In genomic region chr13:94610475-94610874, GRCh38 we compare ENCODE assay signal across 22 cellular contexts. TPM values are rescaled to one million over a fixed set of nuclear protein-coding genes. Genes with fewer than 3 reads are reported as not detected.
DNase-seq lines count a peak whose midpoint lies in the region; ATAC-seq, FAIRE-seq and TF ChIP-seq lines count a peak whose summit lies in the region.
"Had no signal": no experiment of that assay in that cellular context is flagged by ENCODE, and none has a peak within 500 bp of the region (broad histone marks: within the 10 kb centered on the region; RNA-seq: fewer than 3 reads in every experiment).

No MANE protein-coding gene starts in this region.

- H3K36me3 Mint-ChIP-seq in activated T-cell treated with anti-CD3 and anti-CD28 coated beads, Interleukin-2, amount 50 U/mL, for 72 hours (ENCODE audit: insufficient read depth in 2 of 2): peaks cover 4 to 13% of the 10 kb centered on the region in 2 donors
- peaks cover 89% of the 10 kb centered on the region for H3K36me3 Mint-ChIP-seq in activated T-cell treated with anti-CD3 and anti-CD28 coated beads, Interleukin-2, amount 50 U/mL, for 24 hours (ENCODE audit: low read depth)
- H3K36me3 Mint-ChIP-seq in nephron progenitor cell (ENCODE audit: low read depth): peaks cover 51% of the 10 kb centered on the region

- TF ChIP-seq CTCF in HEK293 (tag by site-specific recombination; IDR thresholded peaks at IDR 0.05) (no peak), nephron progenitor cell (IDR thresholded peaks at IDR 0.05) (no peak), upper lobe of left lung (IDR thresholded peaks at IDR 0.05) (no peak)

- TF ChIP-seq POLR2A in upper lobe of left lung (IDR thresholded peaks at IDR 0.05) (no peak), GM12891 (IDR thresholded peaks at IDR 0.05; ENCODE audit: low read depth, low read length) (no peak)

- no peaks in the 10 kb centered on the region for H3K27me3 Mint-ChIP-seq in activated T-cell treated with anti-CD3 and anti-CD28 coated beads, Interleukin-2, amount 50 U/mL, for 72 hours (ENCODE audit: low read depth)
- no peaks in the 10 kb centered on the region for H3K27me3 Mint-ChIP-seq in activated T-cell treated with anti-CD3 and anti-CD28 coated beads, Interleukin-2, amount 50 U/mL, for 24 hours
- no peaks in the 10 kb centered on the region for H3K27me3 Mint-ChIP-seq in nephron progenitor cell (ENCODE audit: low read depth, poor library complexity)
- H3K27me3 Mint-ChIP-seq: CD4-positive, alpha-beta T cell had no signal

- POLR2A ChIA-PET in HEK293 (lab: Yijun Ruan, JAX): no interaction called here

- no peaks in the 10 kb centered on the region for H3K4me1 ChIP-seq in HEK293 (ENCODE audit: control insufficient read depth, insufficient read depth, low read length)
- H3K4me1 ChIP-seq in upper lobe of left lung: no peaks in the 10 kb centered on the region
- H3K4me1 ChIP-seq: A549, BE2C had no signal

- no peaks in the 10 kb centered on the region for H3K9me3 Mint-ChIP-seq in activated T-cell treated with anti-CD3 and anti-CD28 coated beads, Interleukin-2, amount 50 U/mL, for 72 hours
- H3K9me3 Mint-ChIP-seq in activated T-cell treated with anti-CD3 and anti-CD28 coated beads, Interleukin-2, amount 50 U/mL, for 24 hours: no peaks in the 10 kb centered on the region
- no peaks in the 10 kb centered on the region for H3K9me3 Mint-ChIP-seq in nephron progenitor cell
- H3K9me3 Mint-ChIP-seq: CD14-positive monocyte; CD4-positive, alpha-beta T cell; CD8-positive, alpha-beta memory T cell had no signal

- no peak for FAIRE-seq in GM12891 (lab: Jason Lieb, UNC)
- FAIRE-seq: A549, GM18507 had no signal

- H3K27ac ChIP-seq in HEK293 (ENCODE audit: extremely low read depth, low read depth, low read length): no peak overlapping the region
- no peak overlapping the region for H3K27ac ChIP-seq in upper lobe of left lung
- H3K27ac ChIP-seq: A549; BLaER1 treated with 17β-estradiol and CSF1 and Interleukin-3, amounts not matched to agents 10 nM and 100 nM had no signal

- H3K36me3 ChIP-seq in HEK293 (ENCODE audit: control insufficient read depth in 2 of 2, insufficient read depth in 1 of 2, low read length in 2 of 2) (peaks cover 0 to 83% of the 10 kb centered on the region in 2 experiments; a peak in 1 of 3 replicates), upper lobe of left lung (peaks cover 3 to 58% (median 9%) of the 10 kb centered on the region in 4 donors)

- no peak overlapping the region for H3K4me3 ChIP-seq in HEK293 (ENCODE audit: low read depth, low read length)
- H3K4me3 ChIP-seq in upper lobe of left lung: no peak overlapping the region
- H3K4me3 ChIP-seq: A549; BLaER1 treated with 17β-estradiol and CSF1 and Interleukin-3, amounts not matched to agents 10 nM and 100 nM; HAP-1 had no signal

- peak overlapping the region; percentile 63 for H3K27ac Mint-ChIP-seq in activated T-cell treated with anti-CD3 and anti-CD28 coated beads, Interleukin-2, amount 50 U/mL, for 72 hours
- no peak overlapping the region for H3K27ac Mint-ChIP-seq in activated T-cell treated with anti-CD3 and anti-CD28 coated beads, Interleukin-2, amount 50 U/mL, for 24 hours
- peak overlapping the region; percentile 5 for H3K27ac Mint-ChIP-seq in nephron progenitor cell
- H3K27ac Mint-ChIP-seq: CD14-positive monocyte; CD4-positive, alpha-beta T cell had no signal

- no peak for ATAC-seq in activated T-cell treated with anti-CD3 and anti-CD28 coated beads, Interleukin-2, amount 50 U/mL, for 72 hours (replicated peaks in 1 of 2)
- no peak for ATAC-seq in upper lobe of left lung (ENCODE audit: low FRiP score in 2 of 2)
- ATAC-seq: A549 had no signal

- no peaks in the 10 kb centered on the region for H3K27me3 ChIP-seq in upper lobe of left lung
- H3K27me3 ChIP-seq: BE2C; BLaER1 treated with 17β-estradiol and CSF1 and Interleukin-3, amounts not matched to agents 10 nM and 100 nM had no signal

- H3K9me3 ChIP-seq in HEK293 (ENCODE audit: control insufficient read depth, insufficient read depth, low read depth, low read length): no peaks in the 10 kb centered on the region
- no peaks in the 10 kb centered on the region for H3K9me3 ChIP-seq in upper lobe of left lung
- H3K9me3 ChIP-seq: A549; BE2C; BLaER1 treated with 17β-estradiol and CSF1 and Interleukin-3, amounts not matched to agents 10 nM and 100 nM; HAP-1 had no signal

- no peak for TF ChIP-seq EP300 in upper lobe of left lung (IDR thresholded peaks at IDR 0.05)

- peaks cover 26% of the 10 kb centered on the region for H3K4me1 Mint-ChIP-seq in activated T-cell treated with anti-CD3 and anti-CD28 coated beads, Interleukin-2, amount 50 U/mL, for 72 hours (ENCODE audit: low read depth)
- peaks cover 37% of the 10 kb centered on the region for H3K4me1 Mint-ChIP-seq in activated T-cell treated with anti-CD3 and anti-CD28 coated beads, Interleukin-2, amount 50 U/mL, for 24 hours (ENCODE audit: low read depth)
- H3K4me1 Mint-ChIP-seq in nephron progenitor cell: peaks cover 6% of the 10 kb centered on the region

- no peak for DNase-seq in activated T-cell treated with anti-CD3 and anti-CD28 coated beads, Interleukin-2, amount 50 U/mL, for 72 hours
- no peak for DNase-seq in activated T-cell treated with anti-CD3 and anti-CD28 coated beads, Interleukin-2, amount 50 U/mL, for 24 hours
- DNase-seq in G401 (ENCODE audit: low spot score) (peak; percentile 11), nephron progenitor cell (no peak), NCI-H2227 treated with DMSO at 0.1 percent for 48 hours (lab: John Stamatoyannopoulos, UW) (no peak), upper lobe of left lung (no peak), GM12891 (ENCODE audit: insufficient read length, low spot score) (no peak)
- DNase-seq: 8988T; ACHN; AML-193; BE2C; CD4-positive, alpha-beta T cell; CD8-positive, alpha-beta memory T cell; DMS53; DMS79 treated with DMSO at 0.1 percent for 48 hours; GOT3 had no signal

- CTCF ChIA-PET in HEK293 (lab: Yijun Ruan, JAX): no interaction called here

- in situ Hi-C loops in G401 (cut with HindIII; ENCODE audit: low sequenced_read_pairs): no loop called here

- 89 to 96% methylated on average over 5 of the region's 5 CpGs for WGBS in upper lobe of left lung, 2 donors

- no peak overlapping the region for H3K4me3 Mint-ChIP-seq in activated T-cell treated with anti-CD3 and anti-CD28 coated beads, Interleukin-2, amount 50 U/mL, for 72 hours
- no peak overlapping the region for H3K4me3 Mint-ChIP-seq in activated T-cell treated with anti-CD3 and anti-CD28 coated beads, Interleukin-2, amount 50 U/mL, for 24 hours
- no peak overlapping the region for H3K4me3 Mint-ChIP-seq in nephron progenitor cell
- H3K4me3 Mint-ChIP-seq: CD14-positive monocyte; CD4-positive, alpha-beta T cell; CD8-positive, alpha-beta memory T cell had no signal

TF ChIP-seq in HEK293, 187 proteins besides CTCF, POLR2A, EP300 and RAD21 (continues in another document):
- TF ChIP-seq ZNF26 (tag by site-specific recombination; IDR thresholded peaks at IDR 0.05): peak; percentile 66; the same call in 1 of the 2 replicates
- TF ChIP-seq ZFP69B (tag by site-specific recombination; IDR thresholded peaks at IDR 0.05): no peak

TF ChIP-seq in GM12891, 5 proteins besides CTCF, POLR2A, EP300 and RAD21:
- TF ChIP-seq SPI1 (IDR thresholded peaks at IDR 0.05; ENCODE audit: low read depth, low read length) (no peak), POLR2AphosphoS5 (IDR thresholded peaks at IDR 0.05; ENCODE audit: low read depth, low read length) (no peak)

RNA-seq across cellular contexts. Expression of gene GPR180, which starts 8.8 kb away (rescaled TPM):
- 1 to 10 TPM; 7.6 to 7.9 TPM for total RNA-seq in activated T-cell treated with anti-CD3 and anti-CD28 coated beads, Interleukin-2, amount 50 U/mL, for 72 hours
- total RNA-seq in G401 (2014; rRNA removed; shearing (Covaris generic)): 5.2 and 7.9 TPM in 2 replicates
- total RNA-seq in upper lobe of left lung: 10 to 100 TPM in 1 of 6 donors, 1 to 10 TPM in 5; 1.6 to 12.2 (median 3.3) TPM
- polyA plus RNA-seq in GM12891 (2012; ENCODE audit: low read depth, missing spikeins): 1.8 TPM

RNA-seq across cellular contexts. Expression of gene TGDS, which starts 14.5 kb away (rescaled TPM):
- total RNA-seq in activated T-cell treated with anti-CD3 and anti-CD28 coated beads, Interleukin-2, amount 50 U/mL, for 72 hours: 10 to 100 TPM; 20.7 to 21.1 TPM
- total RNA-seq in G401 (2014; rRNA removed; shearing (Covaris generic)): 20.4 and 34.4 TPM in 2 replicates
- 10 to 100 TPM in 2 of 6 donors, 1 to 10 TPM in 4; 2.8 to 13.5 (median 7.5) TPM for total RNA-seq in upper lobe of left lung
- 9.2 TPM for polyA plus RNA-seq in GM12891 (2012; ENCODE audit: low read depth, missing spikeins)
